ENCODE assay signal across 25 cellular contexts in genomic region chr13:42221321-42221720, GRCh38.
"Had no signal": no experiment of that assay in that cellular context is flagged by ENCODE, and none has a peak within 500 bp of the region (broad histone marks: within the 10 kb centered on the region; RNA-seq: fewer than 3 reads in every experiment).

No MANE protein-coding gene starts in this region.

- H3K4me3 Mint-ChIP-seq: naive thymus-derived CD4-positive, alpha-beta T cell; nephron; neural progenitor cell; stimulated activated naive B cell treated with anti-CD40 and anti-IgM and Interleukin-4, amounts not matched to agents 10 μg/mL and 1 μg/mL and 100 μg/mL, for 72 hours; stimulated activated naive CD8-positive, alpha-beta T cell treated with anti-CD3 and anti-CD28 coated beads, Interleukin-15, Interleukin-2, amounts not matched to agents 100 ng/mL and 50 ng/mL, for 24 hours had no signal

- H3K36me3 ChIP-seq: neural progenitor cell, right lobe of liver, uterus had no signal

- H3K9me3 Mint-ChIP-seq: naive thymus-derived CD4-positive, alpha-beta T cell; nephron; neural progenitor cell; stimulated activated naive CD8-positive, alpha-beta T cell treated with anti-CD3 and anti-CD28 coated beads, Interleukin-15, Interleukin-2, amounts not matched to agents 100 ng/mL and 50 ng/mL, for 24 hours had no signal

- H3K27ac Mint-ChIP-seq: naive thymus-derived CD4-positive, alpha-beta T cell; nephron; neural progenitor cell; progenitor cell of endocrine pancreas; stimulated activated naive B cell treated with anti-CD40 and anti-IgM and Interleukin-4, amounts not matched to agents 10 μg/mL and 1 μg/mL and 100 μg/mL, for 72 hours; stimulated activated naive CD8-positive, alpha-beta T cell treated with anti-CD3 and anti-CD28 coated beads, Interleukin-15, Interleukin-2, amounts not matched to agents 100 ng/mL and 50 ng/mL, for 24 hours had no signal

- H3K4me1 Mint-ChIP-seq: naive thymus-derived CD4-positive, alpha-beta T cell; nephron; neural progenitor cell; stimulated activated naive B cell treated with anti-CD40 and anti-IgM and Interleukin-4, amounts not matched to agents 10 μg/mL and 1 μg/mL and 100 μg/mL, for 72 hours had no signal

- H3K9me3 ChIP-seq: gastrocnemius medialis, left lung, right lobe of liver, thoracic aorta, transverse colon, upper lobe of right lung, uterus had no signal

- DNase-seq: dermis blood vessel endothelial cell; effector memory CD4-positive, alpha-beta T cell; foreskin fibroblast; gastrocnemius medialis; head of caudate nucleus; left cardiac atrium; left lung; mesenchymal stem cell; midbrain; naive thymus-derived CD4-positive, alpha-beta T cell; right lobe of liver; small intestine; stimulated activated CD4-positive, alpha-beta T cell treated with anti-CD3 and anti-CD28 coated beads, Interleukin-15, amount 100 ng/mL, for 24 hours; stimulated activated CD4-positive, alpha-beta T cell treated with anti-CD3 and anti-CD28 coated beads, Interleukin-2, amount 100 ng/mL, for 48 hours; stimulated activated naive B cell treated with anti-CD40 and anti-IgM and Interleukin-4, amounts not matched to agents 10 μg/mL and 1 μg/mL and 100 μg/mL, for 72 hours; transverse colon; upper lobe of right lung; uterus had no signal

- H3K27me3 ChIP-seq: gastrocnemius medialis, left lung, neural progenitor cell, right lobe of liver, transverse colon, upper lobe of right lung, uterus had no signal

- H3K4me3 ChIP-seq: coronary artery, gastrocnemius medialis, left lung, neural progenitor cell, right lobe of liver, thoracic aorta, transverse colon, upper lobe of right lung, uterus had no signal

- H3K4me1 ChIP-seq: gastrocnemius medialis, left lung, neural progenitor cell, parathyroid adenoma, right lobe of liver, transverse colon, upper lobe of right lung, uterus had no signal

- H3K27me3 Mint-ChIP-seq: naive thymus-derived CD4-positive, alpha-beta T cell; progenitor cell of endocrine pancreas; stimulated activated naive B cell treated with anti-CD40 and anti-IgM and Interleukin-4, amounts not matched to agents 10 μg/mL and 1 μg/mL and 100 μg/mL, for 72 hours; stimulated activated naive CD8-positive, alpha-beta T cell treated with anti-CD3 and anti-CD28 coated beads, Interleukin-15, Interleukin-2, amounts not matched to agents 100 ng/mL and 50 ng/mL, for 24 hours had no signal

- ATAC-seq: gastrocnemius medialis; left cardiac atrium; left lung; naive thymus-derived CD4-positive, alpha-beta T cell; right lobe of liver; stimulated activated naive B cell treated with anti-CD40 and anti-IgM and Interleukin-4, amounts not matched to agents 10 μg/mL and 1 μg/mL and 100 μg/mL, for 72 hours; upper lobe of right lung had no signal
